11 cellular contexts compared by ENCODE assay signal in genomic region chr4:143356493-143356892, GRCh38. TPM values are rescaled to one million over a fixed set of nuclear protein-coding genes. Genes with fewer than 3 reads are reported as not detected.
DNase-seq lines count a peak whose midpoint lies in the region; ATAC-seq and TF ChIP-seq lines count a peak whose summit lies in the region.
"Had no signal": no experiment of that assay in that cellular context is flagged by ENCODE, and none has a peak within 500 bp of the region (broad histone marks: within the 10 kb centered on the region; RNA-seq: fewer than 3 reads in every experiment).

No MANE protein-coding gene starts in this region.

- peak overlapping the region; percentile 14; the same call in 1 of the 2 replicates for H3K4me2 ChIP-seq in PC-9

- H3K9me2 ChIP-seq in PC-9 (ENCODE audit: insufficient read depth), result no peaks in the 10 kb centered on the region

- intact Hi-C loops in PC-9 (cut with micrococcal nuclease; ENCODE audit: unreplicated experiment) (loop anchor here (10.0 kb wide), 1 partner anchor 882 kb away; no protein-coding TSS in a partner anchor), heart right ventricle (cut with DNase I) (loop anchor here in 2 of 10 donors (5.0 to 10.0 kb wide), 2 partner anchors 36 to 48 kb away; no protein-coding TSS in a partner anchor), spleen (cut with DNase I; ENCODE audit: low total_unique reads) (no loop called here)
- intact Hi-C loops in activated CD4-positive, alpha-beta T cell treated with anti-CD3 and anti-CD28 coated beads, Interleukin-2, amount 10 ng/mL, durations not matched to agents 24 days and 14 days (cut with micrococcal nuclease), result loop anchor here (5.0 kb wide), 1 partner anchor 41 kb away; no protein-coding TSS in a partner anchor

- H3K4me1 ChIP-seq in PC-9 (replicated peaks; ENCODE audit: insufficient read depth) (peaks cover 75% of the 10 kb centered on the region), heart right ventricle (peaks cover 13 to 100% (median 91%) of the 10 kb centered on the region in 9 donors), spleen (peaks cover 37 to 100% (median 77%) of the 10 kb centered on the region in 6 donors)

- no TSS peak for BruUV-seq in PC-9 (replicated peaks; lab: Mats Ljungman, UMichigan)

- no peaks in the 10 kb centered on the region for H3K36me3 ChIP-seq in PC-9 (ENCODE audit: low read depth)
- no peaks in the 10 kb centered on the region for H3K36me3 ChIP-seq in heart right ventricle
- no peaks in the 10 kb centered on the region for H3K36me3 ChIP-seq in spleen

- no peak overlapping the region for H2AFZ ChIP-seq in PC-9

- POLR2A ChIA-PET in PC-9 (lab: Charles Lee; ENCODE audit: unreplicated experiment), result no interaction called here

- TF ChIP-seq CTCF in PC-9 (conservative IDR thresholded peaks at IDR 0.05), result no peak
- TF ChIP-seq CTCF in heart right ventricle (IDR thresholded peaks at IDR 0.05), result no peak
- no peak for TF ChIP-seq CTCF in spleen (IDR thresholded peaks at IDR 0.05 in 8 of 11, conservative IDR thresholded peaks at IDR 0.05 in 3 of 11)

- peak; percentile 18 for ATAC-seq in HG02798 (IDR thresholded peaks at IDR 0.05; ENCODE audit: poor library complexity, unreplicated experiment)
- ATAC-seq in heart right ventricle, result peak; percentile 14 to 65 (median 43)
- no peak for ATAC-seq in GM18505 (IDR thresholded peaks at IDR 0.05; ENCODE audit: unreplicated experiment)

- 32 to 34% methylated on average over 3 of the region's 3 CpGs for WGBS in heart right ventricle, 2 donors
- 39 to 69% (median 63%) methylated on average over 3 of the region's 3 CpGs for WGBS in spleen, 5 donors

- CTCF ChIA-PET in PC-9 (lab: Charles Lee), result no interaction called here

- H3F3A ChIP-seq in PC-9 (ENCODE audit: insufficient read depth, low read depth), result peaks cover 27% of the 10 kb centered on the region; the same call in 1 of the 2 replicates

- H3K9me3 Mint-ChIP-seq in activated CD4-positive, alpha-beta T cell treated with anti-CD3 and anti-CD28 coated beads, Interleukin-2, amount 10 ng/mL, durations not matched to agents 24 days and 14 days, result peaks cover 7% of the 10 kb centered on the region

- DNase-seq in PC-9 (no peak), heart right ventricle (peak in 1 of 2 donors; percentile 30), spleen (no peak), NCI-H1092 treated with DMSO at 0.1 percent for 48 hours (lab: John Stamatoyannopoulos, UW) (no peak), amniotic stem cell (lab: John Stamatoyannopoulos, UW) (no peak)
- DNase-seq in activated CD4-positive, alpha-beta T cell treated with anti-CD3 and anti-CD28 coated beads, Interleukin-2, amount 10 ng/mL, durations not matched to agents 24 days and 14 days, result no peak
- DNase-seq: activated T-cell treated with anti-CD3 and anti-CD28 coated beads, Interleukin-2, amount 50 U/mL, for 48 hours; Calu3 had no signal

- H3K4me3 Mint-ChIP-seq in activated CD4-positive, alpha-beta T cell treated with anti-CD3 and anti-CD28 coated beads, Interleukin-2, amount 10 ng/mL, durations not matched to agents 24 days and 14 days, result no peak overlapping the region

- H3K27me3 ChIP-seq in PC-9 (ENCODE audit: insufficient read depth, low read depth) (no peaks in the 10 kb centered on the region), heart right ventricle (no peaks in the 10 kb centered on the region), spleen (replicated peaks in 1 of 7) (no peaks in the 10 kb centered on the region)

- H3K27me3 Mint-ChIP-seq in activated CD4-positive, alpha-beta T cell treated with anti-CD3 and anti-CD28 coated beads, Interleukin-2, amount 10 ng/mL, durations not matched to agents 24 days and 14 days, result peaks cover 21% of the 10 kb centered on the region

- no peak for TF ChIP-seq POLR2A in spleen (IDR thresholded peaks at IDR 0.05)
- no peak for TF ChIP-seq POLR2A in GM18505 (IDR thresholded peaks at IDR 0.05; ENCODE audit: borderline replicate concordance, extremely low read depth, insufficient read depth, insufficient read length)

- H3K79me2 ChIP-seq in PC-9 (ENCODE audit: low read depth), result peaks cover 54% of the 10 kb centered on the region

- no peaks in the 10 kb centered on the region for H3K9me3 ChIP-seq in PC-9 (ENCODE audit: insufficient read depth, low read depth)
- H3K9me3 ChIP-seq in heart right ventricle, result no peaks in the 10 kb centered on the region
- no peaks in the 10 kb centered on the region for H3K9me3 ChIP-seq in spleen

- no peak overlapping the region for H3K27ac Mint-ChIP-seq in activated CD4-positive, alpha-beta T cell treated with anti-CD3 and anti-CD28 coated beads, Interleukin-2, amount 10 ng/mL, durations not matched to agents 24 days and 14 days

- H4K20me1 ChIP-seq in PC-9 (ENCODE audit: insufficient read depth), result no peaks in the 10 kb centered on the region

- peaks cover 20% of the 10 kb centered on the region for H3K4me1 Mint-ChIP-seq in activated CD4-positive, alpha-beta T cell treated with anti-CD3 and anti-CD28 coated beads, Interleukin-2, amount 10 ng/mL, durations not matched to agents 24 days and 14 days

- H3K36me3 Mint-ChIP-seq in activated CD4-positive, alpha-beta T cell treated with anti-CD3 and anti-CD28 coated beads, Interleukin-2, amount 10 ng/mL, durations not matched to agents 24 days and 14 days (ENCODE audit: low read depth), result no peaks in the 10 kb centered on the region

- H3K27ac ChIP-seq in PC-9 (peak overlapping the region; percentile 87), heart right ventricle (peak overlapping the region in 5 of 10 donors; percentile 65 to 79 (median 74)), spleen (peak overlapping the region; percentile 22 to 90 (median 78))

- H3K4me3 ChIP-seq in PC-9 (no peak overlapping the region), heart right ventricle (no peak overlapping the region), spleen (no peak overlapping the region)
- H3K4me3 ChIP-seq: lung had no signal

RNA-seq across cellular contexts. Expression of gene GAB1, which starts 19.8 kb away (rescaled TPM):
- 27.4 and 29.4 TPM in 2 replicates for total RNA-seq in PC-9 (2021)
- 100 to 1,000 TPM in 5 of 10 donors, 10 to 100 TPM in 5; 28.9 to 130 (median 102) TPM for total RNA-seq in heart right ventricle
- polyA plus RNA-seq in heart right ventricle, result 10 to 100 TPM in 1 of 2 donors, 1 to 10 TPM in 1; 7.8 to 22.4 TPM
- 10 to 100 TPM; 21.6 to 53.6 (median 33.1) TPM for total RNA-seq in spleen
- 1 to 10 TPM; 1.6 to 4.7 (median 3.1) TPM for polyA plus RNA-seq in spleen
- 0.65 and 0.76 TPM in 2 replicates for total RNA-seq in activated CD4-positive, alpha-beta T cell treated with anti-CD3 and anti-CD28 coated beads, Interleukin-2, amount 10 ng/mL, durations not matched to agents 24 days and 14 days

Comparison
In these comparisons a context has a peak if more than half of its experiments do, and no peak if none do; other contexts are left out.
1. RNA of gene GAB1, which starts 19.8 kb away (total RNA-seq): 28.9 to 130 TPM in heart right ventricle, 21.6 to 53.6 TPM in spleen and 27.4 to 29.4 TPM in PC-9; 0.65 to 0.76 TPM in activated CD4-positive, alpha-beta T cell treated with anti-CD3 and anti-CD28 coated beads, Interleukin-2, amount 10 ng/mL, durations not matched to agents 24 days and 14 days; every median in the first group is over 10 times any median in the second.